In genomic region chr1:38818706-38819439, GRCh38 we compare ENCODE assay signal across 1 cellular context.
TF ChIP-seq lines count a peak whose summit lies in the region.

No MANE protein-coding gene starts in this region.

TF ChIP-seq in HEK293T, 16 proteins besides CTCF, POLR2A, EP300 and RAD21:
- TF ChIP-seq LEF1 (IDR thresholded peaks at IDR 0.05; ENCODE audit: borderline replicate concordance), result no peak
- no peak for TF ChIP-seq SP1 (IDR thresholded peaks at IDR 0.05)
- TF ChIP-seq HDGF (IDR thresholded peaks at IDR 0.05; ENCODE audit: borderline replicate concordance), result no peak
- no peak for TF ChIP-seq ARNT (IDR thresholded peaks at IDR 0.05)
- no peak for TF ChIP-seq FOXK2 (IDR thresholded peaks at IDR 0.05)
- TF ChIP-seq TARDBP (IDR thresholded peaks at IDR 0.05), result no peak
- TF ChIP-seq BHLHE40 (IDR thresholded peaks at IDR 0.05; ENCODE audit: borderline replicate concordance), result no peak
- TF ChIP-seq PKNOX1 (IDR thresholded peaks at IDR 0.05), result no peak
- no peak for TF ChIP-seq FOXA1 (IDR thresholded peaks at IDR 0.05)
- TF ChIP-seq NFRKB (IDR thresholded peaks at IDR 0.05), result no peak
- TF ChIP-seq SUZ12 (IDR thresholded peaks at IDR 0.05), result no peak
- no peak for TF ChIP-seq FOXM1 (IDR thresholded peaks at IDR 0.05; ENCODE audit: borderline replicate concordance)
